In genomic region chr1:26780344-26780957, GRCh38 we compare ENCODE assay signal across 19 cellular contexts. TPM values are rescaled to one million over a fixed set of nuclear protein-coding genes. Genes with fewer than 3 reads are reported as not detected.
DNase-seq lines count a peak whose midpoint lies in the region; ATAC-seq, FAIRE-seq and TF ChIP-seq lines count a peak whose summit lies in the region.
"Had no signal": no experiment of that assay in that cellular context is flagged by ENCODE, and none has a peak within 500 bp of the region (broad histone marks: within the 10 kb centered on the region; RNA-seq: fewer than 3 reads in every experiment).

No MANE protein-coding gene starts in this region.

- H3K4me2 ChIP-seq in HepG2 (ENCODE audit: low read depth, low read length) (no peak overlapping the region), MM.1S (ENCODE audit: low read depth, low read length) (no peak overlapping the region)
- H3K4me2 ChIP-seq: hepatocyte had no signal

- H3K9ac ChIP-seq in HepG2 (ENCODE audit: insufficient read depth, low read depth, low read length) (no peak overlapping the region), MM.1S (ENCODE audit: low read length) (no peak overlapping the region)

- H3K27me3 ChIP-seq in HepG2 (ENCODE audit: control insufficient read depth in 1 of 2, insufficient read depth in 2 of 2, low read length in 2 of 2) (no peaks in the 10 kb centered on the region), MM.1S (replicated peaks; ENCODE audit: insufficient read depth, low read length) (no peaks in the 10 kb centered on the region)
- H3K27me3 ChIP-seq: ascending aorta, hepatocyte, stomach had no signal

- H3K36me3 ChIP-seq in HepG2 (replicated peaks in 1 of 2; ENCODE audit: control insufficient read depth in 1 of 2, insufficient read depth in 2 of 2, low read length in 2 of 2) (peaks cover 21 to 51% of the 10 kb centered on the region in 2 experiments), MM.1S (replicated peaks; ENCODE audit: insufficient read depth, low read length) (peaks cover 29% of the 10 kb centered on the region; the same call in 1 of the 2 replicates)

- H3K9me3 Mint-ChIP-seq in activated naive CD8-positive, alpha-beta T cell (ENCODE audit: low read depth): no peaks in the 10 kb centered on the region
- no peaks in the 10 kb centered on the region for H3K9me3 Mint-ChIP-seq in activated naive CD8-positive, alpha-beta T cell treated with anti-CD3 and anti-CD28 coated beads, Interleukin-2, amount 50 U/mL, for 24 hours
- no peaks in the 10 kb centered on the region for H3K9me3 Mint-ChIP-seq in activated T-helper 17 cell treated with anti-CD3 and anti-CD28 coated beads, Interleukin-2, amount 50 U/mL, for 72 hours
- H3K9me3 Mint-ChIP-seq: CD8-positive, alpha-beta memory T cell; mesothelial cell of epicardium had no signal

- H3K4me3 ChIP-seq in HepG2 (replicated peaks in 1 of 3; ENCODE audit: insufficient read depth in 1 of 3, low read depth in 2 of 3, low read length in 3 of 3) (no peak overlapping the region), MM.1S (ENCODE audit: low read length) (no peak overlapping the region)
- H3K4me3 ChIP-seq: ascending aorta, hepatocyte, stomach had no signal

- DNase-seq in activated naive CD8-positive, alpha-beta T cell treated with anti-CD3 and anti-CD28 coated beads, Interleukin-2, amount 50 U/mL, for 24 hours: no peak
- DNase-seq in HepG2 (ENCODE audit: low spot score): no peak
- peak in 8 of 49 donors; percentile 5 to 55 (median 16) for DNase-seq in substantia nigra (lab: John Stamatoyannopoulos, UW)
- DNase-seq in MM.1S: no peak
- no peak for DNase-seq in NCI-H146 treated with DMSO at 0.1 percent for 48 hours (lab: John Stamatoyannopoulos, UW; ENCODE audit: unreplicated experiment)
- DNase-seq: CD8-positive, alpha-beta memory T cell; DMS79 treated with DMSO at 0.1 percent for 48 hours; NCI-H187; NCI-H446; stomach had no signal

- peaks cover 39% of the 10 kb centered on the region for H3F3A ChIP-seq in MM.1S (ENCODE audit: insufficient read depth, low read length)

- H3K4me1 ChIP-seq in HepG2 (ENCODE audit: insufficient read depth, low read length) (peaks cover 41% of the 10 kb centered on the region), MM.1S (ENCODE audit: low read length) (peaks cover 66% of the 10 kb centered on the region)

- H4K20me1 ChIP-seq in HepG2 (ENCODE audit: insufficient read depth, low read length): no peaks in the 10 kb centered on the region
- H4K20me1 ChIP-seq in MM.1S (ENCODE audit: insufficient read depth, low read length): 0 out of 2 replicates have a peak, but pooled peaks cover 4% of the 10 kb centered on the region

- TF ChIP-seq POLR2A in HepG2 (IDR thresholded peaks at IDR 0.05; ENCODE audit: insufficient read depth in 1 of 2, low read depth in 2 of 2, low read length in 2 of 2): no peak

- ATAC-seq in activated naive CD8-positive, alpha-beta T cell treated with anti-CD3 and anti-CD28 coated beads, Interleukin-2, amount 50 U/mL, for 24 hours: no peak
- peak; percentile 56 for ATAC-seq in activated T-helper 17 cell treated with anti-CD3 and anti-CD28 coated beads, Interleukin-2, amount 50 U/mL, for 72 hours (replicated peaks)
- ATAC-seq in HepG2: no peak
- no peak for ATAC-seq in HG03354 (IDR thresholded peaks at IDR 0.05; ENCODE audit: poor library complexity, severe bottlenecking, unreplicated experiment)
- ATAC-seq: Right ventricle myocardium inferior had no signal

- no peak overlapping the region for H3K4me3 Mint-ChIP-seq in activated naive CD8-positive, alpha-beta T cell
- H3K4me3 Mint-ChIP-seq in activated naive CD8-positive, alpha-beta T cell treated with anti-CD3 and anti-CD28 coated beads, Interleukin-2, amount 50 U/mL, for 24 hours: no peak overlapping the region
- H3K4me3 Mint-ChIP-seq in activated T-helper 17 cell treated with anti-CD3 and anti-CD28 coated beads, Interleukin-2, amount 50 U/mL, for 72 hours: no peak overlapping the region
- H3K4me3 Mint-ChIP-seq: mesothelial cell of epicardium had no signal

- H3K27ac ChIP-seq in HepG2 (ENCODE audit: extremely low read length, insufficient read depth, low read length) (no peak overlapping the region), substantia nigra (ENCODE audit: low read depth, low read length, poor library complexity, severe bottlenecking) (peak overlapping the region; percentile 8), MM.1S (ENCODE audit: low read length) (no peak overlapping the region)
- H3K27ac ChIP-seq: ascending aorta, hepatocyte had no signal

- H3K27me3 Mint-ChIP-seq in activated naive CD8-positive, alpha-beta T cell: no peaks in the 10 kb centered on the region
- no peaks in the 10 kb centered on the region for H3K27me3 Mint-ChIP-seq in activated naive CD8-positive, alpha-beta T cell treated with anti-CD3 and anti-CD28 coated beads, Interleukin-2, amount 50 U/mL, for 24 hours
- H3K27me3 Mint-ChIP-seq in activated T-helper 17 cell treated with anti-CD3 and anti-CD28 coated beads, Interleukin-2, amount 50 U/mL, for 72 hours: no peaks in the 10 kb centered on the region
- H3K27me3 Mint-ChIP-seq: CD8-positive, alpha-beta memory T cell had no signal

- in situ Hi-C loops in HepG2 (cut with HindIII; ENCODE audit: extremely low pct_ligation_motif_present, low pct_unique_long_range_greater_than_20kb): no loop called here

- H3K36me3 Mint-ChIP-seq in activated naive CD8-positive, alpha-beta T cell: peaks cover 15% of the 10 kb centered on the region
- H3K36me3 Mint-ChIP-seq in activated naive CD8-positive, alpha-beta T cell treated with anti-CD3 and anti-CD28 coated beads, Interleukin-2, amount 50 U/mL, for 24 hours (ENCODE audit: low read depth): peaks cover 56% of the 10 kb centered on the region
- H3K36me3 Mint-ChIP-seq in activated T-helper 17 cell treated with anti-CD3 and anti-CD28 coated beads, Interleukin-2, amount 50 U/mL, for 72 hours (ENCODE audit: low read depth): peaks cover 77% of the 10 kb centered on the region

- TF ChIP-seq CTCF in HepG2 (CRISPR knock-in tag; IDR thresholded peaks at IDR 0.05) (no peak), MM.1S (IDR thresholded peaks at IDR 0.05; ENCODE audit: low read length) (no peak)

- WGBS in HepG2 (ENCODE audit: low lambda C conversion rate): over 99% methylated on average over 9 of the region's 21 CpGs

- peaks cover 4% of the 10 kb centered on the region for H3K79me2 ChIP-seq in HepG2 (ENCODE audit: insufficient read depth, low read length)
- peaks cover 49% of the 10 kb centered on the region for H3K79me2 ChIP-seq in MM.1S (ENCODE audit: low read length)

- no peaks in the 10 kb centered on the region for H3K9me2 ChIP-seq in MM.1S (replicated peaks; ENCODE audit: insufficient read depth, low read length)

- CTCF ChIA-PET in HepG2 (lab: Yijun Ruan, JAX; ENCODE audit: low intra/inter-chr PET ratio, low total read pairs): no interaction called here

- no peak for TF ChIP-seq RAD21 in HepG2 (CRISPR knock-in tag; IDR thresholded peaks at IDR 0.05)

- BruUV-seq in HepG2 (replicated peaks; lab: Mats Ljungman, UMichigan): no TSS peak

- peak overlapping the region; percentile 76 for H3K27ac Mint-ChIP-seq in activated naive CD8-positive, alpha-beta T cell
- no peak overlapping the region for H3K27ac Mint-ChIP-seq in activated naive CD8-positive, alpha-beta T cell treated with anti-CD3 and anti-CD28 coated beads, Interleukin-2, amount 50 U/mL, for 24 hours
- H3K27ac Mint-ChIP-seq in activated T-helper 17 cell treated with anti-CD3 and anti-CD28 coated beads, Interleukin-2, amount 50 U/mL, for 72 hours: no peak overlapping the region

- peaks cover 44% of the 10 kb centered on the region for H3K4me1 Mint-ChIP-seq in activated naive CD8-positive, alpha-beta T cell (ENCODE audit: low read depth)
- H3K4me1 Mint-ChIP-seq in activated naive CD8-positive, alpha-beta T cell treated with anti-CD3 and anti-CD28 coated beads, Interleukin-2, amount 50 U/mL, for 24 hours: peaks cover 50% of the 10 kb centered on the region
- H3K4me1 Mint-ChIP-seq in activated T-helper 17 cell treated with anti-CD3 and anti-CD28 coated beads, Interleukin-2, amount 50 U/mL, for 72 hours: peaks cover 37% of the 10 kb centered on the region

- POLR2A ChIA-PET in HepG2 (lab: Yijun Ruan, JAX): no interaction called here

- H2AFZ ChIP-seq in HepG2 (ENCODE audit: low read length) (no peak overlapping the region), MM.1S (ENCODE audit: low read length) (no peak overlapping the region)
- H2AFZ ChIP-seq: hepatocyte had no signal

- FAIRE-seq in HepG2 (lab: Jason Lieb, UNC): no peak
- FAIRE-seq: colon, keratinocyte had no signal

- TF ChIP-seq EP300 in HepG2 (IDR thresholded peaks at IDR 0.05; ENCODE audit: low read depth in 2 of 2, low read length in 2 of 2): no peak
- TF ChIP-seq EP300 in HepG2 (CRISPR knock-in tag; IDR thresholded peaks at IDR 0.05; ENCODE audit: borderline replicate concordance): no peak

- intact Hi-C loops in HepG2 (cut with micrococcal nuclease; ENCODE audit: unreplicated experiment): no loop called here

- H3K9me3 ChIP-seq in HepG2 (ENCODE audit: low read length) (no peaks in the 10 kb centered on the region), MM.1S (replicated peaks; ENCODE audit: insufficient read depth, low read length) (no peaks in the 10 kb centered on the region)
- H3K9me3 ChIP-seq: ascending aorta, stomach had no signal

RNA-seq across cellular contexts. Expression of gene PIGV, which starts 7.3 kb away (rescaled TPM):
- total RNA-seq in activated T-helper 17 cell treated with anti-CD3 and anti-CD28 coated beads, Interleukin-2, amount 50 U/mL, for 72 hours: 10 to 100 TPM; 14.0 to 18.1 TPM
- total RNA-seq in HepG2 (2016; rRNA removed; fragmentation: Illumina TruSeq; extraction: Trizol): 7.9 and 13.5 TPM in 2 replicates
- 4.3 and 4.8 TPM in 2 replicates for total RNA-seq in HepG2 (2016; cell fraction: cytosol; rRNA removed; fragmentation: Illumina TruSeq; extraction: Trizol; ENCODE audit: low read depth)
- 8.9 and 14.1 TPM in 2 replicates for total RNA-seq in HepG2 (2016; cell fraction: insoluble cytoplasmic fraction; rRNA removed; fragmentation: Illumina TruSeq; extraction: Trizol)
- total RNA-seq in HepG2 (2016; cell fraction: membrane; rRNA removed; fragmentation: Illumina TruSeq; extraction: Trizol): 9.7 and 9.9 TPM in 2 replicates
- total RNA-seq in HepG2 (2016; cell fraction: nucleus; rRNA removed; fragmentation: Illumina TruSeq; extraction: Trizol): 14.6 and 15.0 TPM in 2 replicates
- 22.7 and 26.0 TPM in 2 replicates for polyA plus RNA-seq in HepG2 (2011; rRNA removed)
- polyA plus RNA-seq in HepG2 (2011; cell fraction: cytosol; rRNA removed): 21.0 and 27.5 TPM in 2 replicates
- polyA plus RNA-seq in HepG2 (2011; cell fraction: nucleus; rRNA removed): 14.3 and 18.5 TPM in 2 replicates
- 13.6 and 14.8 TPM in 2 replicates for polyA plus RNA-seq in HepG2 (2012)
- polyA plus RNA-seq in HepG2 (2016; cell fraction: cytosol; fragmentation: Illumina TruSeq; extraction: Trizol; ENCODE audit: low read depth): 2.9 and 4.4 TPM in 2 replicates
- polyA plus RNA-seq in HepG2 (2016; cell fraction: insoluble cytoplasmic fraction; fragmentation: Illumina TruSeq; extraction: Trizol; ENCODE audit: low read depth): 6.7 and 7.2 TPM in 2 replicates
- polyA plus RNA-seq in HepG2 (2016; cell fraction: membrane; fragmentation: Illumina TruSeq; extraction: Trizol; ENCODE audit: low read depth): 5.3 and 7.0 TPM in 2 replicates
- polyA plus RNA-seq in HepG2 (2016; cell fraction: nucleus; fragmentation: Illumina TruSeq; extraction: Trizol; ENCODE audit: insufficient read depth, low read depth): 16.2 and 17.4 TPM in 2 replicates
- polyA minus RNA-seq in HepG2 (2011; rRNA and poly(A)+ RNA removed; ENCODE audit: low replicate concordance): 41.6 and 80.7 TPM in 2 replicates
- 15.5 and 15.7 TPM in 2 replicates for polyA minus RNA-seq in HepG2 (2011; cell fraction: cytosol; rRNA and poly(A)+ RNA removed)
- 11.7 and 14.5 TPM in 2 replicates for polyA minus RNA-seq in HepG2 (2011; cell fraction: nucleus; rRNA and poly(A)+ RNA removed)

RNA-seq across cellular contexts. Expression of gene ZDHHC18, which starts 46.0 kb away (rescaled TPM):
- 10 to 100 TPM; 84.3 to 86.1 TPM for total RNA-seq in activated T-helper 17 cell treated with anti-CD3 and anti-CD28 coated beads, Interleukin-2, amount 50 U/mL, for 72 hours
- 9.0 and 13.2 TPM in 2 replicates for total RNA-seq in HepG2 (2016; rRNA removed; fragmentation: Illumina TruSeq; extraction: Trizol)
- total RNA-seq in HepG2 (2016; cell fraction: cytosol; rRNA removed; fragmentation: Illumina TruSeq; extraction: Trizol; ENCODE audit: low read depth): 6.6 and 7.7 TPM in 2 replicates
- total RNA-seq in HepG2 (2016; cell fraction: insoluble cytoplasmic fraction; rRNA removed; fragmentation: Illumina TruSeq; extraction: Trizol): 7.9 and 11.9 TPM in 2 replicates
- total RNA-seq in HepG2 (2016; cell fraction: membrane; rRNA removed; fragmentation: Illumina TruSeq; extraction: Trizol): 21.8 and 26.5 TPM in 2 replicates
- total RNA-seq in HepG2 (2016; cell fraction: nucleus; rRNA removed; fragmentation: Illumina TruSeq; extraction: Trizol): 9.5 and 10.6 TPM in 2 replicates
- polyA plus RNA-seq in HepG2 (2011; rRNA removed): 35.3 and 40.6 TPM in 2 replicates
- polyA plus RNA-seq in HepG2 (2011; cell fraction: cytosol; rRNA removed): 29.0 and 30.0 TPM in 2 replicates
- polyA plus RNA-seq in HepG2 (2011; cell fraction: nucleus; rRNA removed): 32.6 and 39.8 TPM in 2 replicates
- 12.9 and 16.3 TPM in 2 replicates for polyA plus RNA-seq in HepG2 (2012)
- polyA plus RNA-seq in HepG2 (2016; cell fraction: cytosol; fragmentation: Illumina TruSeq; extraction: Trizol; ENCODE audit: low read depth): 13.9 and 14.2 TPM in 2 replicates
- 13.2 and 16.6 TPM in 2 replicates for polyA plus RNA-seq in HepG2 (2016; cell fraction: insoluble cytoplasmic fraction; fragmentation: Illumina TruSeq; extraction: Trizol; ENCODE audit: low read depth)
- 30.8 and 32.0 TPM in 2 replicates for polyA plus RNA-seq in HepG2 (2016; cell fraction: membrane; fragmentation: Illumina TruSeq; extraction: Trizol; ENCODE audit: low read depth)
- polyA plus RNA-seq in HepG2 (2016; cell fraction: nucleus; fragmentation: Illumina TruSeq; extraction: Trizol; ENCODE audit: insufficient read depth, low read depth): 19.3 and 23.8 TPM in 2 replicates
- polyA minus RNA-seq in HepG2 (2011; rRNA and poly(A)+ RNA removed; ENCODE audit: low replicate concordance): 33.5 and 53.0 TPM in 2 replicates
- polyA minus RNA-seq in HepG2 (2011; cell fraction: cytosol; rRNA and poly(A)+ RNA removed): 11.3 and 14.6 TPM in 2 replicates
- polyA minus RNA-seq in HepG2 (2011; cell fraction: nucleus; rRNA and poly(A)+ RNA removed): 8.4 and 8.7 TPM in 2 replicates
